ENCODE assay signal across 9 cellular contexts in the genomic region with DNA sequence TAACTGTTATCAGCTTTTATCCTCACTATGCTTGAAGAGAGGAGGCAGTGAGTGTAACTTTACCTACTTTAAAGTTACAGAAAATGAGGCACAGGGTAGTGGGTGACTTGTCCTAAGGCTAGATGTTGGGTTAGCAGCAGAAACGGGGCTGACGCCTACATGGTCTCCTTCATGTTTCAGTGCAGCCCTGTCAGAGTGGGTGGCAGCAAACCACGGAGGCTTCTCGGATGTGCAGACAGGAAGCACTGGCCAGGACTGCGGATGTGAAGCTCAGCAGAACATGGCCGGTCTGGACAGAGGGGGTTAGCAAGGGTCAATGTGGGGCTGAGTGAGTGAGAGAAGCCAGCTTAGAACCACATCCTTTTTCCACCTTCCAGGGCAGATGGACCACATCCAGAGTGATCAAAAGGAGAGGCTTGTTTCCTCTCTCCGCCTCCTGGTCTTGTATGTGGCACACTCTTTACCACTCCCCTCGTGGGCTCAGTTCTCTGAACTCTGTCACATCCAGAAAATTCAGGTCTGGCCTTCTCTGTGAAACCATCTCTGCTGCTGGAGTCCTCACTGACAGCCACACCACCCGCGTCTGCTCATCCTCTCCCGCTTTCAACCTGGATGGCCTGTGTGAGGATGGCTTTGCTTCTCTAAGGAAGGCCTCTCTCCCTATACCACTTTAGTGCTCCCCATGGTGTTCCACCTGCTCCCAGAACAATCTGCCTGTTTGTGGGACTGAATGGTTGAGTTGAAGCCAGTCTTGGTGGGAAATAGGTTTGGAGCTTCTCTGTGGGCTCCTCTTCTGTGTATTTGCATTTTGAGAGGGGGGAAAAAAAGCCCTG. TPM values are rescaled to one million over a fixed set of nuclear protein-coding genes. Genes with fewer than 3 reads are reported as not detected.
DNase-seq lines count a peak whose midpoint lies in the region; ATAC-seq, FAIRE-seq and TF ChIP-seq lines count a peak whose summit lies in the region.
"Had no signal": no experiment of that assay in that cellular context is flagged by ENCODE, and none has a peak within 500 bp of the region (broad histone marks: within the 10 kb centered on the region; RNA-seq: fewer than 3 reads in every experiment).

No MANE protein-coding gene starts in this region.

- H3K4me2 ChIP-seq in astrocyte (ENCODE audit: low read length) = peak overlapping the region; percentile 56

- H3K4me3 Mint-ChIP-seq in astrocyte (ENCODE audit: unreplicated experiment) = peak overlapping the region; percentile 45

- no peak overlapping the region for H3K4me3 ChIP-seq in astrocyte (ENCODE audit: insufficient read depth, low read depth, low read length)
- no peak overlapping the region for H3K4me3 ChIP-seq in lower lobe of right lung

- FAIRE-seq in astrocyte (lab: Jason Lieb, UNC) = no peak

- H3K9ac ChIP-seq in astrocyte (ENCODE audit: low read length) = peak overlapping the region; percentile 8

- intact Hi-C loops in lower lobe of right lung (cut with DNase I) = no loop called here

- no peaks in the 10 kb centered on the region for H3K9me3 Mint-ChIP-seq in astrocyte (ENCODE audit: unreplicated experiment)

- H3K27ac Mint-ChIP-seq in astrocyte (ENCODE audit: unreplicated experiment) = peak overlapping the region; percentile 42

- peak; percentile 73 for ATAC-seq in GM18858 (IDR thresholded peaks at IDR 0.05; ENCODE audit: unreplicated experiment)
- peak; percentile 75 for ATAC-seq in HG03045 (IDR thresholded peaks at IDR 0.05; ENCODE audit: unreplicated experiment)
- ATAC-seq in lower lobe of right lung = peak; percentile 86 to 94

- H3K36me3 ChIP-seq in astrocyte (ENCODE audit: insufficient read depth, low read length) (no peaks in the 10 kb centered on the region), lower lobe of right lung (no peaks in the 10 kb centered on the region)

- H3K9me3 ChIP-seq in astrocyte (ENCODE audit: insufficient read depth, low read depth, low read length) (no peaks in the 10 kb centered on the region), lower lobe of right lung (no peaks in the 10 kb centered on the region)

- H3K4me1 Mint-ChIP-seq in astrocyte (ENCODE audit: low read depth, unreplicated experiment) = peaks cover 37% of the 10 kb centered on the region

- peaks cover 88% of the 10 kb centered on the region for H4K20me1 ChIP-seq in astrocyte (ENCODE audit: insufficient read depth, low read length)

- H3K36me3 Mint-ChIP-seq in astrocyte (ENCODE audit: low read depth, unreplicated experiment) = no peaks in the 10 kb centered on the region

- DNase-seq in T-helper 9 cell (peak; percentile 57), astrocyte (ENCODE audit: low read depth) (peak; percentile 61), lower lobe of right lung (peak; percentile 83), DMS153 (lab: John Stamatoyannopoulos, UW) (no peak), ecto neural progenitor cell (ENCODE audit: low spot score) (no peak)
- DNase-seq in stimulated activated CD8-positive, alpha-beta memory T cell treated with anti-CD3 and anti-CD28 coated beads, Interleukin-4, amount 100 ng/mL, for 4 hours (ENCODE audit: low read depth in 2 of 2, low spot score in 1 of 2) = peak; percentile 37 to 58

- TF ChIP-seq CTCF in astrocyte (IDR thresholded peaks at IDR 0.05; ENCODE audit: insufficient read depth, low read depth, low read length) (no peak), lower lobe of right lung (IDR thresholded peaks at IDR 0.05) (no peak)

- H2AFZ ChIP-seq in astrocyte (ENCODE audit: low read depth, low read length) = peak overlapping the region; percentile 20

- H3K27me3 Mint-ChIP-seq in astrocyte (ENCODE audit: low read depth, unreplicated experiment) = no peaks in the 10 kb centered on the region

- peaks cover 93% of the 10 kb centered on the region for H3K79me2 ChIP-seq in astrocyte (ENCODE audit: insufficient read depth, low read length)

- H3K27ac ChIP-seq in astrocyte (ENCODE audit: low read depth, low read length) = no peak overlapping the region
- peak overlapping the region; percentile 65 for H3K27ac ChIP-seq in lower lobe of right lung
- H3K27ac ChIP-seq: VCaP had no signal

- H3K27me3 ChIP-seq in astrocyte (ENCODE audit: insufficient read depth, low read length) (no peaks in the 10 kb centered on the region), lower lobe of right lung (ENCODE audit: low read depth) (no peaks in the 10 kb centered on the region)

- H3K4me1 ChIP-seq in astrocyte (ENCODE audit: insufficient read depth, low read length) = peaks cover 15% of the 10 kb centered on the region
- peaks cover 90% of the 10 kb centered on the region for H3K4me1 ChIP-seq in lower lobe of right lung

RNA-seq across cellular contexts. Expression of a gene that starts 14.1 kb away (rescaled TPM):
- 25.6 and 30.6 TPM in 2 replicates for total RNA-seq in astrocyte
- total RNA-seq in lower lobe of right lung = 80.1 TPM

RNA-seq across cellular contexts. Expression of a gene that starts 50.8 kb away (rescaled TPM):
- not detected in 2 replicates for total RNA-seq in astrocyte
- total RNA-seq in lower lobe of right lung = not detected

Comparison
In these comparisons a context has a peak if more than half of its experiments do, and no peak if none do; other contexts are left out.
1. DNase-seq: peak in T-helper 9 cell (single experiment), astrocyte (single experiment), lower lobe of right lung (single experiment) and stimulated activated CD8-positive, alpha-beta memory T cell treated with anti-CD3 and anti-CD28 coated beads, Interleukin-4, amount 100 ng/mL, for 4 hours (2 of 2); none in DMS153 (single experiment) and ecto neural progenitor cell (single experiment).
2. Peak in every context shown above with its lines, with median percentiles within 50 percentile points of each other: ATAC-seq.